In the genomic region with DNA sequence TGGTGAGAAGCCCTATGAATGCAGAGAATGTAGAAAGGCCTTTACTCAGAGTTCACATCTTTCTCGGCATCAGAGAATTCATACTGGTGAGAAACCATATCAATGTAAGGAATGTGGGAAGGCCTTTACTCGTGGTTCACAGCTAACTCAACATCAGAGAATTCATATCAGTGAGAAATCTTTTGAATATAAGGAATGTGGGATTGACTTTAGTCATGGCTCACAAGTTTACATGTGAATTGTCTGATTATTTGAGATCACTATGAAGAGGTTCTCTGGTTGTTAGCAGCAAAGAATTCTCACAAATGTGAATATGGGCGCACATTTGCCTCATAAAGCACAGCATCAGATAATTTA, we compare ENCODE assay signal across 15 cellular contexts.
"Had no signal": no experiment of that assay in that cellular context is flagged by ENCODE, and none has a peak within 500 bp of the region (broad histone marks: within the 10 kb centered on the region; RNA-seq: fewer than 3 reads in every experiment).

No MANE protein-coding gene starts in this region.

- H3K27me3 Mint-ChIP-seq: activated CD4-positive, alpha-beta T cell treated with anti-CD3 and anti-CD28 coated beads, Interleukin-2, amount 10 ng/mL, durations not matched to agents 7 days and 5 days; activated naive CD8-positive, alpha-beta T cell treated with anti-CD3 and anti-CD28 coated beads, Interleukin-2, amount 10 ng/mL, durations not matched to agents 7 days and 5 days; effector memory CD8-positive, alpha-beta T cell; memory B cell had no signal

- ATAC-seq: effector memory CD8-positive, alpha-beta T cell; left lung; psoas muscle; right lobe of liver had no signal

- FAIRE-seq: keratinocyte had no signal

- H3K27me3 ChIP-seq: left lung, right lobe of liver, stomach had no signal

- H3K27ac ChIP-seq: epithelial cell of prostate, left lung, psoas muscle, right lobe of liver, stomach had no signal

- H3K27ac Mint-ChIP-seq: activated CD4-positive, alpha-beta T cell treated with anti-CD3 and anti-CD28 coated beads, Interleukin-2, amount 10 ng/mL, durations not matched to agents 7 days and 5 days; activated naive CD8-positive, alpha-beta T cell treated with anti-CD3 and anti-CD28 coated beads, Interleukin-2, amount 10 ng/mL, durations not matched to agents 7 days and 5 days; effector memory CD8-positive, alpha-beta T cell; memory B cell had no signal

- H3K4me1 ChIP-seq: left lung, psoas muscle, right lobe of liver, stomach had no signal

- DNase-seq: activated CD4-positive, alpha-beta T cell treated with anti-CD3 and anti-CD28 coated beads, Interleukin-2, amount 10 ng/mL, durations not matched to agents 7 days and 5 days; activated CD8-positive, alpha-beta memory T cell treated with anti-CD3 and anti-CD28 coated beads for 24 hours; activated naive CD4-positive, alpha-beta T cell; activated naive CD8-positive, alpha-beta T cell treated with anti-CD3 and anti-CD28 coated beads, Interleukin-2, amount 10 ng/mL, durations not matched to agents 7 days and 5 days; anterior cingulate cortex; effector memory CD8-positive, alpha-beta T cell; left lung; psoas muscle; right lobe of liver; stimulated activated CD4-positive, alpha-beta T cell treated with anti-CD3 and anti-CD28 coated beads, Interleukin-1b, Interleukin-23, amount 100 ng/mL, for 48 hours; stomach had no signal

- H3K4me1 Mint-ChIP-seq: activated CD4-positive, alpha-beta T cell treated with anti-CD3 and anti-CD28 coated beads, Interleukin-2, amount 10 ng/mL, durations not matched to agents 7 days and 5 days; activated naive CD8-positive, alpha-beta T cell treated with anti-CD3 and anti-CD28 coated beads, Interleukin-2, amount 10 ng/mL, durations not matched to agents 7 days and 5 days; memory B cell; neural crest cell had no signal

- H3K4me3 ChIP-seq: left lung, psoas muscle, right lobe of liver, stomach had no signal

- H3K4me3 Mint-ChIP-seq: activated CD4-positive, alpha-beta T cell treated with anti-CD3 and anti-CD28 coated beads, Interleukin-2, amount 10 ng/mL, durations not matched to agents 7 days and 5 days; activated naive CD8-positive, alpha-beta T cell treated with anti-CD3 and anti-CD28 coated beads, Interleukin-2, amount 10 ng/mL, durations not matched to agents 7 days and 5 days; effector memory CD8-positive, alpha-beta T cell; memory B cell; neural crest cell had no signal
